Comparison of ENCODE assay signal across 2 cellular contexts in the genomic region with DNA sequence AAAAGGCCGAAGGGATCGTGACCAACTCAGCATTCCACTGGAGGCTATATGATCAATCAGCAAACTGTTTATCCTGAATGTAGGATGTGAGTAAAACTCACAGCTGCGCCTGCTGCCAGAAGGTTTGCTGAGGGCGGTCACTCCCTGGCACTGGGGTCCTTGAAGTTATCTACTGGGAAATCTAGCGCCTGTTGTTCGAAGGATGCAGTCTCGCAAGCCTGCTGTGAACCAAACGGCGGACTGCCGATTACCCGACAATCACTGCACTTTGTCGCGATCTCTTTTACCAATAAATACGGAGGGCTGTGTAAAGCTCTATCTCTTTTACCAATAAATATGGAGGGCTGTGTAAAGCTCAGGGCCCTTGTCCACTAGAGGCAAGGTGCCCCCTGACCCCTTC.
TF ChIP-seq lines count a peak whose summit lies in the region.

No MANE protein-coding gene starts in this region.

TF ChIP-seq in HepG2, 621 proteins besides CTCF, POLR2A, EP300 and RAD21:
- TF ChIP-seq PRPF4 (IDR thresholded peaks at IDR 0.05; ENCODE audit: low read depth, low read length, poor library complexity, severe bottlenecking) (no peak), ZNF839 (CRISPR knock-in tag; IDR thresholded peaks at IDR 0.05; ENCODE audit: borderline replicate concordance) (no peak), RFX5 (IDR thresholded peaks at IDR 0.05; ENCODE audit: low read depth, low read length) (no peak), STAG1 (CRISPR knock-in tag; IDR thresholded peaks at IDR 0.05) (no peak), NFYC (CRISPR knock-in tag; IDR thresholded peaks at IDR 0.05) (no peak), ZNF564 (CRISPR knock-in tag; IDR thresholded peaks at IDR 0.05) (no peak), ZNF562 (CRISPR knock-in tag; IDR thresholded peaks at IDR 0.05; ENCODE audit: borderline replicate concordance) (no peak), TFE3 (CRISPR knock-in tag; IDR thresholded peaks at IDR 0.05) (no peak), ZNF225 (CRISPR knock-in tag; IDR thresholded peaks at IDR 0.05) (no peak), ZNF709 (CRISPR knock-in tag; IDR thresholded peaks at IDR 0.05) (no peak), ZMYM2 (CRISPR knock-in tag; IDR thresholded peaks at IDR 0.05) (no peak)
- TF ChIP-seq, protein P1, sequence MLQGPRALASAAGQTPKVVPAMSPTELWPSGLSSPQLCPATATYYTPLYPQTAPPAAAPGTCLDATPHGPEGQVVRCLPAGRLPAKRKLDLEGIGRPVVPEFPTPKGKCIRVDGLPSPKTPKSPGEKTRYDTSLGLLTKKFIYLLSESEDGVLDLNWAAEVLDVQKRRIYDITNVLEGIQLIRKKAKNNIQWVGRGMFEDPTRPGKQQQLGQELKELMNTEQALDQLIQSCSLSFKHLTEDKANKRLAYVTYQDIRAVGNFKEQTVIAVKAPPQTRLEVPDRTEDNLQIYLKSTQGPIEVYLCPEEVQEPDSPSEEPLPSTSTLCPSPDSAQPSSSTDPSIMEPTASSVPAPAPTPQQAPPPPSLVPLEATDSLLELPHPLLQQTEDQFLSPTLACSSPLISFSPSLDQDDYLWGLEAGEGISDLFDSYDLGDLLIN (CRISPR knock-in tag; IDR thresholded peaks at IDR 0.05; ENCODE audit: borderline replicate concordance), result no peak
- TF ChIP-seq, protein P2, sequence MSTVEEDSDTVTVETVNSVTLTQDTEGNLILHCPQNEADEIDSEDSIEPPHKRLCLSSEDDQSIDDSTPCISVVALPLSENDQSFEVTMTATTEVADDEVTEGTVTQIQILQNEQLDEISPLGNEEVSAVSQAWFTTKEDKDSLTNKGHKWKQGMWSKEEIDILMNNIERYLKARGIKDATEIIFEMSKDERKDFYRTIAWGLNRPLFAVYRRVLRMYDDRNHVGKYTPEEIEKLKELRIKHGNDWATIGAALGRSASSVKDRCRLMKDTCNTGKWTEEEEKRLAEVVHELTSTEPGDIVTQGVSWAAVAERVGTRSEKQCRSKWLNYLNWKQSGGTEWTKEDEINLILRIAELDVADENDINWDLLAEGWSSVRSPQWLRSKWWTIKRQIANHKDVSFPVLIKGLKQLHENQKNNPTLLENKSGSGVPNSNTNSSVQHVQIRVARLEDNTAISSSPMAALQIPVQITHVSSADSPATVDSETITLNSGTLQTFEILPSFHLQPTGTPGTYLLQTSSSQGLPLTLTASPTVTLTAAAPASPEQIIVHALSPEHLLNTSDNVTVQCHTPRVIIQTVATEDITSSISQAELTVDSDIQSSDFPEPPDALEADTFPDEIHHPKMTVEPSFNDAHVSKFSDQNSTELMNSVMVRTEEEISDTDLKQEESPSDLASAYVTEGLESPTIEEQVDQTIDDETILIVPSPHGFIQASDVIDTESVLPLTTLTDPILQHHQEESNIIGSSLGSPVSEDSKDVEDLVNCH (CRISPR knock-in tag; IDR thresholded peaks at IDR 0.05), result no peak

TF ChIP-seq in SK-N-SH treated with all-trans-retinoic acid at 6 μM for 48 hours, 23 proteins besides CTCF, POLR2A, EP300 and RAD21:
- TF ChIP-seq SNAI2 (CRISPR knock-in tag; IDR thresholded peaks at IDR 0.05) (no peak), POU6F1 (CRISPR knock-in tag; IDR thresholded peaks at IDR 0.05; ENCODE audit: borderline replicate concordance, low read depth) (no peak), GLIS3 (CRISPR knock-in tag; IDR thresholded peaks at IDR 0.05) (no peak), TCF4 (CRISPR knock-in tag; IDR thresholded peaks at IDR 0.05; ENCODE audit: borderline replicate concordance) (no peak), ARNTL (CRISPR knock-in tag; IDR thresholded peaks at IDR 0.05; ENCODE audit: borderline replicate concordance, low read depth) (no peak), PPARA (CRISPR knock-in tag; IDR thresholded peaks at IDR 0.05; ENCODE audit: borderline replicate concordance) (no peak), CSDC2 (CRISPR knock-in tag; IDR thresholded peaks at IDR 0.05) (no peak), ZC3H10 (CRISPR knock-in tag; IDR thresholded peaks at IDR 0.05) (no peak), ZNF8 (CRISPR knock-in tag; IDR thresholded peaks at IDR 0.05) (no peak), RARB (CRISPR knock-in tag; IDR thresholded peaks at IDR 0.05) (no peak), ZFP30 (CRISPR knock-in tag; IDR thresholded peaks at IDR 0.05) (no peak)
- TF ChIP-seq, protein P3, sequence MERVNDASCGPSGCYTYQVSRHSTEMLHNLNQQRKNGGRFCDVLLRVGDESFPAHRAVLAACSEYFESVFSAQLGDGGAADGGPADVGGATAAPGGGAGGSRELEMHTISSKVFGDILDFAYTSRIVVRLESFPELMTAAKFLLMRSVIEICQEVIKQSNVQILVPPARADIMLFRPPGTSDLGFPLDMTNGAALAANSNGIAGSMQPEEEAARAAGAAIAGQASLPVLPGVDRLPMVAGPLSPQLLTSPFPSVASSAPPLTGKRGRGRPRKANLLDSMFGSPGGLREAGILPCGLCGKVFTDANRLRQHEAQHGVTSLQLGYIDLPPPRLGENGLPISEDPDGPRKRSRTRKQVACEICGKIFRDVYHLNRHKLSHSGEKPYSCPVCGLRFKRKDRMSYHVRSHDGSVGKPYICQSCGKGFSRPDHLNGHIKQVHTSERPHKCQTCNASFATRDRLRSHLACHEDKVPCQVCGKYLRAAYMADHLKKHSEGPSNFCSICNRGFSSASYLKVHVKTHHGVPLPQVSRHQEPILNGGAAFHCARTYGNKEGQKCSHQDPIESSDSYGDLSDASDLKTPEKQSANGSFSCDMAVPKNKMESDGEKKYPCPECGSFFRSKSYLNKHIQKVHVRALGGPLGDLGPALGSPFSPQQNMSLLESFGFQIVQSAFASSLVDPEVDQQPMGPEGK (CRISPR knock-in tag; IDR thresholded peaks at IDR 0.05; ENCODE audit: borderline replicate concordance), result no peak
- TF ChIP-seq, protein P4, sequence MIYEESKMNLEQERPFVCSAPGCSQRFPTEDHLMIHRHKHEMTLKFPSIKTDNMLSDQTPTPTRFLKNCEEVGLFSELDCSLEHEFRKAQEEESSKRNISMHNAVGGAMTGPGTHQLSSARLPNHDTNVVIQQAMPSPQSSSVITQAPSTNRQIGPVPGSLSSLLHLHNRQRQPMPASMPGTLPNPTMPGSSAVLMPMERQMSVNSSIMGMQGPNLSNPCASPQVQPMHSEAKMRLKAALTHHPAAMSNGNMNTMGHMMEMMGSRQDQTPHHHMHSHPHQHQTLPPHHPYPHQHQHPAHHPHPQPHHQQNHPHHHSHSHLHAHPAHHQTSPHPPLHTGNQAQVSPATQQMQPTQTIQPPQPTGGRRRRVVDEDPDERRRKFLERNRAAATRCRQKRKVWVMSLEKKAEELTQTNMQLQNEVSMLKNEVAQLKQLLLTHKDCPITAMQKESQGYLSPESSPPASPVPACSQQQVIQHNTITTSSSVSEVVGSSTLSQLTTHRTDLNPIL (CRISPR knock-in tag; IDR thresholded peaks at IDR 0.05; ENCODE audit: low read depth), result no peak
- TF ChIP-seq, protein P5, sequence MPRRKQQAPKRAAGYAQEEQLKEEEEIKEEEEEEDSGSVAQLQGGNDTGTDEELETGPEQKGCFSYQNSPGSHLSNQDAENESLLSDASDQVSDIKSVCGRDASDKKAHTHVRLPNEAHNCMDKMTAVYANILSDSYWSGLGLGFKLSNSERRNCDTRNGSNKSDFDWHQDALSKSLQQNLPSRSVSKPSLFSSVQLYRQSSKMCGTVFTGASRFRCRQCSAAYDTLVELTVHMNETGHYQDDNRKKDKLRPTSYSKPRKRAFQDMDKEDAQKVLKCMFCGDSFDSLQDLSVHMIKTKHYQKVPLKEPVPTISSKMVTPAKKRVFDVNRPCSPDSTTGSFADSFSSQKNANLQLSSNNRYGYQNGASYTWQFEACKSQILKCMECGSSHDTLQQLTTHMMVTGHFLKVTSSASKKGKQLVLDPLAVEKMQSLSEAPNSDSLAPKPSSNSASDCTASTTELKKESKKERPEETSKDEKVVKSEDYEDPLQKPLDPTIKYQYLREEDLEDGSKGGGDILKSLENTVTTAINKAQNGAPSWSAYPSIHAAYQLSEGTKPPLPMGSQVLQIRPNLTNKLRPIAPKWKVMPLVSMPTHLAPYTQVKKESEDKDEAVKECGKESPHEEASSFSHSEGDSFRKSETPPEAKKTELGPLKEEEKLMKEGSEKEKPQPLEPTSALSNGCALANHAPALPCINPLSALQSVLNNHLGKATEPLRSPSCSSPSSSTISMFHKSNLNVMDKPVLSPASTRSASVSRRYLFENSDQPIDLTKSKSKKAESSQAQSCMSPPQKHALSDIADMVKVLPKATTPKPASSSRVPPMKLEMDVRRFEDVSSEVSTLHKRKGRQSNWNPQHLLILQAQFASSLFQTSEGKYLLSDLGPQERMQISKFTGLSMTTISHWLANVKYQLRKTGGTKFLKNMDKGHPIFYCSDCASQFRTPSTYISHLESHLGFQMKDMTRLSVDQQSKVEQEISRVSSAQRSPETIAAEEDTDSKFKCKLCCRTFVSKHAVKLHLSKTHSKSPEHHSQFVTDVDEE (CRISPR knock-in tag; IDR thresholded peaks at IDR 0.05), result no peak
